Comparison of ENCODE assay signal across 29 cellular contexts in the genomic region with DNA sequence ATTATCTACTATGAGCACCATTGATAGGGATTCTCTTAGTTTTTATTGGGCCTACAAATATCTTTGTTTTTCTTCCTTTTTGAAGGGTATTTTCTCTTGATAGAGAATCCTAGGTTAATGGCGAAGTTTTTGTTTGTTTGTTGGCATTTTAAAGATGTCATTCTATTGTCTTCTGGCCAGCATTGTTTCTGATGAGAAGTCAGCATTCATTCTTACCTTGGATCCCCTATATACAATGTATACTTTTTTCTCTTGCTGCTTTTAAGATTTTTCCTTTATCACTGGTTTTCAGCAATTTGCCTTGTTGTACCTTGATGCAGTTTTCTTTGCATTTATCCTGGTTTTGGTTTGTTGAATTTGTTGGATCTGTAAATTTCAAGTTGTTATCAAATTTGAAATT.
"Had no signal": no experiment of that assay in that cellular context is flagged by ENCODE, and none has a peak within 500 bp of the region (broad histone marks: within the 10 kb centered on the region; RNA-seq: fewer than 3 reads in every experiment).

No MANE protein-coding gene starts in this region.

- H3K4me1 Mint-ChIP-seq: endodermal cell had no signal

- H3K9me3 ChIP-seq: colonic mucosa, esophagus muscularis mucosa, esophagus squamous epithelium, gastrocnemius medialis, gastroesophageal sphincter had no signal

- H3K27me3 ChIP-seq: colonic mucosa, esophagus muscularis mucosa, esophagus squamous epithelium, foreskin keratinocyte, gastrocnemius medialis, gastroesophageal sphincter, heart left ventricle, heart right ventricle had no signal

- H3K27ac Mint-ChIP-seq: dendritic cell treated with granulocyte-macrophage colony-stimulating factor and Interleukin-4, amounts not matched to agents 40 ng/mL and 50 ng/mL, for 4 days; effector memory CD8-positive, alpha-beta T cell; endodermal cell had no signal

- H3K27ac ChIP-seq: colonic mucosa, coronary artery, dorsolateral prefrontal cortex, epithelial cell of prostate, esophagus muscularis mucosa, esophagus squamous epithelium, foreskin keratinocyte, gastrocnemius medialis, gastroesophageal sphincter, heart left ventricle, heart right ventricle had no signal

- H3K4me3 Mint-ChIP-seq: dendritic cell treated with granulocyte-macrophage colony-stimulating factor and Interleukin-4, amounts not matched to agents 40 ng/mL and 50 ng/mL, for 4 days; effector memory CD8-positive, alpha-beta T cell; endodermal cell had no signal

- FAIRE-seq: colon, endometrium, endothelial cell of umbilical vein, frontal cortex had no signal

- H3K36me3 ChIP-seq: colonic mucosa, esophagus muscularis mucosa, esophagus squamous epithelium, gastrocnemius medialis, gastroesophageal sphincter, heart left ventricle, heart right ventricle had no signal

- H3K4me1 ChIP-seq: colonic mucosa, esophagus muscularis mucosa, foreskin keratinocyte, gastrocnemius medialis, gastroesophageal sphincter, heart left ventricle, heart right ventricle had no signal

- H3K4me3 ChIP-seq: colonic mucosa, coronary artery, dorsolateral prefrontal cortex, esophagus muscularis mucosa, esophagus squamous epithelium, gastrocnemius medialis, gastroesophageal sphincter, heart left ventricle, heart right ventricle had no signal

- H3K27me3 Mint-ChIP-seq: dendritic cell treated with granulocyte-macrophage colony-stimulating factor and Interleukin-4, amounts not matched to agents 40 ng/mL and 50 ng/mL, for 4 days; effector memory CD8-positive, alpha-beta T cell had no signal

- DNase-seq: colonic mucosa; cortex of kidney; dermis blood vessel endothelial cell; dorsolateral prefrontal cortex; effector CD4-positive, alpha-beta T cell; effector CD8-positive, alpha-beta T cell; effector memory CD4-positive, alpha-beta T cell; effector memory CD8-positive, alpha-beta T cell; endodermal cell; erythroblast; esophagus squamous epithelium; foreskin fibroblast; foreskin keratinocyte; foreskin melanocyte; gastrocnemius medialis; glutamatergic neuron; head of caudate nucleus; heart left ventricle; heart right ventricle had no signal

- ATAC-seq: effector memory CD8-positive, alpha-beta T cell; esophagus mucosa; foreskin keratinocyte; gastrocnemius medialis; gastroesophageal sphincter; heart left ventricle; heart right ventricle had no signal
